ENCODE assay signal across 12 cellular contexts in the genomic region with DNA sequence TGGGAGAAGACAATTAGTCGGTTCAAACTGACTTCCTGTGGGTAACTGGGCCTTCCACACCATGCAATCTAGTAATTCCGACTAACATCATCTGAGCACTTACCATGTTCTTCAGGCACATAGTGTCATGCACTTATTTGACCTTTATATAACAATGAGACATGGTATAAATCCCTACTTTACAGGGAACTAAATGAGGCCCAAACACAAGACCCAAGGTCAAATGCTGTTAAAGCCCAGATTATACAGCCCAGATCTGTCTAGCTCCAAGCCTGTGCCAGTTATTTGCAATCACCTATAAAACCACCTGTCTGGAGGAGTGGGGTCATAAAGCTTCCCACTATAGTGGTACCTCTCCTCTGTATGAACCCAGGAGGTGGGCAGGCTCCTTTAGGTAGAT.
"Had no signal": no experiment of that assay in that cellular context is flagged by ENCODE, and none has a peak within 500 bp of the region (broad histone marks: within the 10 kb centered on the region; RNA-seq: fewer than 3 reads in every experiment).

No MANE protein-coding gene starts in this region.

- H3K27me3 Mint-ChIP-seq: activated CD4-positive, alpha-beta T cell treated with anti-CD3 and anti-CD28 coated beads, Interleukin-2, amount 10 ng/mL, durations not matched to agents 7 days and 5 days; activated CD8-positive, alpha-beta memory T cell treated with anti-CD3 and anti-CD28 coated beads, Interleukin-2, amount 10 ng/mL, durations not matched to agents 7 days and 5 days had no signal

- ATAC-seq: activated CD8-positive, alpha-beta memory T cell treated with anti-CD3 and anti-CD28 coated beads, Interleukin-2, amount 10 ng/mL, durations not matched to agents 7 days and 5 days; gastroesophageal sphincter had no signal

- H3K4me3 ChIP-seq: gastroesophageal sphincter, sigmoid colon, upper lobe of left lung had no signal

- H3K9me3 ChIP-seq: gastroesophageal sphincter, sigmoid colon, upper lobe of left lung had no signal

- H3K36me3 ChIP-seq: gastroesophageal sphincter, sigmoid colon, upper lobe of left lung had no signal

- H3K27me3 ChIP-seq: gastroesophageal sphincter, sigmoid colon, upper lobe of left lung had no signal

- DNase-seq: activated CD4-positive, alpha-beta T cell treated with anti-CD3 and anti-CD28 coated beads, Interleukin-2, amount 10 ng/mL, durations not matched to agents 7 days and 5 days; activated CD4-positive, CD25-positive, alpha-beta regulatory T cell; activated CD8-positive, alpha-beta memory T cell treated with anti-CD3 and anti-CD28 coated beads, Interleukin-2, amount 10 ng/mL, durations not matched to agents 7 days and 5 days; activated gamma-delta T cell treated with Interleukin-2 at 50 U/mL for 16 hours; activated T-cell treated with anti-CD3 and anti-CD28 coated beads, Interleukin-2, amount 50 U/mL, for 48 hours; midbrain; sigmoid colon; stimulated activated CD4-positive, alpha-beta T cell treated with anti-CD3 and anti-CD28 coated beads, Interleukin-2, amount 100 ng/mL, for 24 hours; stimulated activated naive CD4-positive, alpha-beta T cell treated with Interleukin-2 at 50 U/mL for 16 hours; upper lobe of left lung had no signal

- H3K4me3 Mint-ChIP-seq: activated CD4-positive, alpha-beta T cell treated with anti-CD3 and anti-CD28 coated beads, Interleukin-2, amount 10 ng/mL, durations not matched to agents 7 days and 5 days; activated CD8-positive, alpha-beta memory T cell treated with anti-CD3 and anti-CD28 coated beads, Interleukin-2, amount 10 ng/mL, durations not matched to agents 7 days and 5 days; nephron had no signal

- H3K27ac ChIP-seq: gastroesophageal sphincter, sigmoid colon, upper lobe of left lung had no signal

- H3K27ac Mint-ChIP-seq: activated CD4-positive, alpha-beta T cell treated with anti-CD3 and anti-CD28 coated beads, Interleukin-2, amount 10 ng/mL, durations not matched to agents 7 days and 5 days; activated CD8-positive, alpha-beta memory T cell treated with anti-CD3 and anti-CD28 coated beads, Interleukin-2, amount 10 ng/mL, durations not matched to agents 7 days and 5 days; nephron had no signal

- H3K9me3 Mint-ChIP-seq: nephron had no signal
